1 cellular context compared by ENCODE assay signal in genomic region chr2:215826376-215826775, GRCh38.
TF ChIP-seq lines count a peak whose summit lies in the region.

No MANE protein-coding gene starts in this region.

TF ChIP-seq in IMR-90, 13 proteins besides CTCF, POLR2A, EP300 and RAD21 (continued from another document):
- no peak for TF ChIP-seq USF2 (IDR thresholded peaks at IDR 0.05; ENCODE audit: low read depth, low read length)
- no peak for TF ChIP-seq SMC3 (IDR thresholded peaks at IDR 0.05; ENCODE audit: low read depth, low read length)
- TF ChIP-seq ELK1 (IDR thresholded peaks at IDR 0.05; ENCODE audit: borderline replicate concordance, low read depth, low read length) = no peak
- no peak for TF ChIP-seq MAZ (IDR thresholded peaks at IDR 0.05; ENCODE audit: borderline replicate concordance, low read depth, low read length)
- TF ChIP-seq BHLHE40 (IDR thresholded peaks at IDR 0.05; ENCODE audit: low read depth, low read length) = no peak
- no peak for TF ChIP-seq CEBPB (IDR thresholded peaks at IDR 0.05; ENCODE audit: low read depth, low read length)
- TF ChIP-seq RCOR1 (IDR thresholded peaks at IDR 0.05; ENCODE audit: insufficient replicate concordance, low read length) = no peak
- TF ChIP-seq CHD1 (IDR thresholded peaks at IDR 0.05; ENCODE audit: low read depth, low read length) = no peak
